1 cellular context compared by ENCODE assay signal in genomic region chr2:71742953-71743601, GRCh38.
TF ChIP-seq lines count a peak whose summit lies in the region.

No MANE protein-coding gene starts in this region.

TF ChIP-seq in GM23338, 12 proteins besides CTCF, POLR2A, EP300 and RAD21 (continued from another document):
- TF ChIP-seq ZNF462 (CRISPR knock-in tag; IDR thresholded peaks at IDR 0.05) = no peak
- TF ChIP-seq ZNF114 (CRISPR knock-in tag; IDR thresholded peaks at IDR 0.05) = no peak
- TF ChIP-seq ZNF331 (CRISPR knock-in tag; IDR thresholded peaks at IDR 0.05; ENCODE audit: low read depth) = no peak
- no peak for TF ChIP-seq JUNB (IDR thresholded peaks at IDR 0.05; ENCODE audit: unreplicated experiment)
- TF ChIP-seq NANOG (IDR thresholded peaks at IDR 0.05; ENCODE audit: borderline replicate concordance) = no peak
- TF ChIP-seq POLR2AphosphoS5 (IDR thresholded peaks at IDR 0.05; ENCODE audit: low read depth) = no peak
- TF ChIP-seq EZH2phosphoT487 (IDR thresholded peaks at IDR 0.05; ENCODE audit: unreplicated experiment) = no peak
- TF ChIP-seq REST (IDR thresholded peaks at IDR 0.05; ENCODE audit: unreplicated experiment) = no peak
